1 cellular context compared by ENCODE assay signal in the genomic region with DNA sequence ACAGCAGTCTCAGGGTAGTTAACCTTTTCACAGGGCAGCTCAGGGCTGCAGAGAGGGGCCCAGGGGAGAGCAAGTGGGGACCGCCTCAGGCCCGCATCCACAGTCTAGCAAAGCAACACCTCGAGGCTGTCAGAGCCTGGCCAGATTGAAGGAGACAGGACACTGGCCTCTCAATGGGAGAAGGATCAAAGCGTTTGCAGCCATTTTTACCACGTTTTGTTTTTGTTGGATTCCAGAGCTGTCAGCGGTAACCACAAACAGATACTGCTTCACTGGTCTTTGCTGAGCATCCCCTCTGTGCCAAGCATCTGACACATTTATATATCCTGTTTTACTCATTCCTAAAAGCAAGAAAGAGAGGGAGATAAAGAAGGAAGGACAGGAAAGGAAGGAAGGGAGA.
TF ChIP-seq lines count a peak whose summit lies in the region.

No MANE protein-coding gene starts in this region.

TF ChIP-seq in SK-N-SH treated with all-trans-retinoic acid at 6 μM for 48 hours, 23 proteins besides CTCF, POLR2A, EP300 and RAD21 (continued from another document):
- TF ChIP-seq, protein P1, sequence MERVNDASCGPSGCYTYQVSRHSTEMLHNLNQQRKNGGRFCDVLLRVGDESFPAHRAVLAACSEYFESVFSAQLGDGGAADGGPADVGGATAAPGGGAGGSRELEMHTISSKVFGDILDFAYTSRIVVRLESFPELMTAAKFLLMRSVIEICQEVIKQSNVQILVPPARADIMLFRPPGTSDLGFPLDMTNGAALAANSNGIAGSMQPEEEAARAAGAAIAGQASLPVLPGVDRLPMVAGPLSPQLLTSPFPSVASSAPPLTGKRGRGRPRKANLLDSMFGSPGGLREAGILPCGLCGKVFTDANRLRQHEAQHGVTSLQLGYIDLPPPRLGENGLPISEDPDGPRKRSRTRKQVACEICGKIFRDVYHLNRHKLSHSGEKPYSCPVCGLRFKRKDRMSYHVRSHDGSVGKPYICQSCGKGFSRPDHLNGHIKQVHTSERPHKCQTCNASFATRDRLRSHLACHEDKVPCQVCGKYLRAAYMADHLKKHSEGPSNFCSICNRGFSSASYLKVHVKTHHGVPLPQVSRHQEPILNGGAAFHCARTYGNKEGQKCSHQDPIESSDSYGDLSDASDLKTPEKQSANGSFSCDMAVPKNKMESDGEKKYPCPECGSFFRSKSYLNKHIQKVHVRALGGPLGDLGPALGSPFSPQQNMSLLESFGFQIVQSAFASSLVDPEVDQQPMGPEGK (CRISPR knock-in tag; IDR thresholded peaks at IDR 0.05; ENCODE audit: borderline replicate concordance): no peak
- TF ChIP-seq GLIS3 (CRISPR knock-in tag; IDR thresholded peaks at IDR 0.05): no peak
- TF ChIP-seq, protein P2, sequence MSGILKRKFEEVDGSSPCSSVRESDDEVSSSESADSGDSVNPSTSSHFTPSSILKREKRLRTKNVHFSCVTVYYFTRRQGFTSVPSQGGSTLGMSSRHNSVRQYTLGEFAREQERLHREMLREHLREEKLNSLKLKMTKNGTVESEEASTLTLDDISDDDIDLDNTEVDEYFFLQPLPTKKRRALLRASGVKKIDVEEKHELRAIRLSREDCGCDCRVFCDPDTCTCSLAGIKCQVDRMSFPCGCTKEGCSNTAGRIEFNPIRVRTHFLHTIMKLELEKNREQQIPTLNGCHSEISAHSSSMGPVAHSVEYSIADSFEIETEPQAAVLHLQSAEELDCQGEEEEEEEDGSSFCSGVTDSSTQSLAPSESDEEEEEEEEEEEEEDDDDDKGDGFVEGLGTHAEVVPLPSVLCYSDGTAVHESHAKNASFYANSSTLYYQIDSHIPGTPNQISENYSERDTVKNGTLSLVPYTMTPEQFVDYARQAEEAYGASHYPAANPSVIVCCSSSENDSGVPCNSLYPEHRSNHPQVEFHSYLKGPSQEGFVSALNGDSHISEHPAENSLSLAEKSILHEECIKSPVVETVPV (CRISPR knock-in tag; IDR thresholded peaks at IDR 0.05): no peak
- TF ChIP-seq, protein P3, sequence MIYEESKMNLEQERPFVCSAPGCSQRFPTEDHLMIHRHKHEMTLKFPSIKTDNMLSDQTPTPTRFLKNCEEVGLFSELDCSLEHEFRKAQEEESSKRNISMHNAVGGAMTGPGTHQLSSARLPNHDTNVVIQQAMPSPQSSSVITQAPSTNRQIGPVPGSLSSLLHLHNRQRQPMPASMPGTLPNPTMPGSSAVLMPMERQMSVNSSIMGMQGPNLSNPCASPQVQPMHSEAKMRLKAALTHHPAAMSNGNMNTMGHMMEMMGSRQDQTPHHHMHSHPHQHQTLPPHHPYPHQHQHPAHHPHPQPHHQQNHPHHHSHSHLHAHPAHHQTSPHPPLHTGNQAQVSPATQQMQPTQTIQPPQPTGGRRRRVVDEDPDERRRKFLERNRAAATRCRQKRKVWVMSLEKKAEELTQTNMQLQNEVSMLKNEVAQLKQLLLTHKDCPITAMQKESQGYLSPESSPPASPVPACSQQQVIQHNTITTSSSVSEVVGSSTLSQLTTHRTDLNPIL (CRISPR knock-in tag; IDR thresholded peaks at IDR 0.05; ENCODE audit: low read depth): no peak
- no peak for TF ChIP-seq ZC3H10 (CRISPR knock-in tag; IDR thresholded peaks at IDR 0.05)
- TF ChIP-seq ZNF565 (CRISPR knock-in tag; conservative IDR thresholded peaks at IDR 0.05; ENCODE audit: low read depth): no peak
- no peak for TF ChIP-seq ZNF8 (CRISPR knock-in tag; IDR thresholded peaks at IDR 0.05)
TF ChIP-seq in SK-N-SH treated with all-trans-retinoic acid at 6 μM for 48 hours: peak in this region for 0.
